Comparison of ENCODE assay signal across 18 cellular contexts in the genomic region with DNA sequence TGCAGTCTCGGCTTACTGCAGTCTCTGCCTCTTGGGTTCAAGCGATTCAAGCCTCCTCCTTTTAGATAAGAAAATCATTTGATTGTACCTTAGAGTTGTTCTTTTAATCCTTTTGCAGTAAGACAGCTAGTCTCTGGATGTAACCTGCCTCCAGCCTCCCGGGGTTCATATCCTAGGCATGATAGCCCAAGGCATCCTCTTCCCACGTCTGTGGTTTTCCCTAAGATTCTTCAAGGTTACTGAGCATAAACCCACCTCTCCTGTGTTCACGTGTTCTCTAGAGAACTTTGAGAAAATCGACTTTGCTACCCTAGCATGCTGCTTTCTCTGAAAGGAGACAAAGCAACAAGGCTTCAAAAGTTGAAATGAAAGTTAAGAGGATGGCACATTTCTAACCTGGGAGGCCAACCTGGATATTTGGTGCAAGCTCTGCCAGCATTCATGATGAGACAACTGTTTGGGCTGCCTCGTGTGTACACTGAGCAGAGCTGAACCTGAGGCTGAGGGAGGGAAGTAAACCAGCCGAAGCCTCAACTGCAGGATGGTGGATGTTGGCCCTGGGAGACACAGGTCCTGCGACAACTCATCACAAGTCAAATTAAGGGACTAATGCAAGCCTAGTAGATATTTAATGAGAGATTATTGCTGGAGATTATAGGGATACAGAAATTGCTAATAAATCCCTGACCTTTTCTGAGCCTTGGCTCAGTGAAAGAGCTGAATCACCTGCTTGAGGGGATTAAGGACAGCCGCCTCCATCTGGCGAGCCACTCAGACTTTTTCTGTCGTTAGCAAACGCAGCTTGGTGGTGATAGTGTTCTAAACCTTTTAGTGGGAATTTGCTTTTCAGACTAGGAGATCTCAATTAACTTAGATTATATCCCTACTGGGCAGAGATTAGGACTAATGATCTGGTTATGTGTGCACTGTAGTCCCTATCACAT.
DNase-seq lines count a peak whose midpoint lies in the region; ATAC-seq and TF ChIP-seq lines count a peak whose summit lies in the region.
"Had no signal": no experiment of that assay in that cellular context is flagged by ENCODE, and none has a peak within 500 bp of the region (broad histone marks: within the 10 kb centered on the region; RNA-seq: fewer than 3 reads in every experiment).

No MANE protein-coding gene starts in this region.

- no peak for TF ChIP-seq CTCF in gastrocnemius medialis (IDR thresholded peaks at IDR 0.05 in 4 of 5, conservative IDR thresholded peaks at IDR 0.05 in 1 of 5)

- no peaks in the 10 kb centered on the region for H3K27me3 ChIP-seq in gastrocnemius medialis
- H3K27me3 ChIP-seq: tibial nerve had no signal

- no peak for TF ChIP-seq POLR2A in gastrocnemius medialis (IDR thresholded peaks at IDR 0.05)

- peak overlapping the region; percentile 39 to 63 (median 55) for H3K27ac ChIP-seq in gastrocnemius medialis
- H3K27ac ChIP-seq: coronary artery, tibial nerve had no signal

- H3K9me3 ChIP-seq in gastrocnemius medialis: no peaks in the 10 kb centered on the region
- H3K9me3 ChIP-seq: tibial nerve had no signal

- in situ Hi-C loops in gastrocnemius medialis (cut with MboI; ENCODE audit: low sequenced_read_pairs in 4 of 4): loop anchor here in 2 of 4 donors (25.0 kb wide), 1 partner anchor 105 kb away; no protein-coding TSS in a partner anchor

- DNase-seq in NCI-H748 (lab: John Stamatoyannopoulos, UW; ENCODE audit: unreplicated experiment) (peak; percentile 13), NCI-H748 treated with DMSO at 0.1 percent for 48 hours (lab: John Stamatoyannopoulos, UW) (no peak), NCI-H524 (lab: John Stamatoyannopoulos, UW) (peak; percentile 96 to 98), cerebellar cortex (ENCODE audit: low spot score) (peak; percentile 70), gastrocnemius medialis (no peak), COLO668 (lab: John Stamatoyannopoulos, UW; ENCODE audit: unreplicated experiment) (no peak), sciatic nerve (ENCODE audit: low spot score) (no peak), AML-193 (lab: John Stamatoyannopoulos, UW) (no peak)
- DNase-seq: activated naive CD4-positive, alpha-beta T cell treated with anti-CD3 and anti-CD28 coated beads, Interleukin-2, amount 50 U/mL, for 16 hours; foreskin melanocyte; left colon; MV-4-11; NCI-H2081; stimulated activated CD4-positive, alpha-beta T cell treated with anti-CD3 and anti-CD28 coated beads, Interleukin-15, amount 100 ng/mL, for 24 hours; SW 1271 had no signal

- intact Hi-C loops in gastrocnemius medialis (cut with DNase I; ENCODE audit: low total_unique reads) (no loop called here), sciatic nerve (cut with DNase I) (no loop called here)

- ATAC-seq in gastrocnemius medialis: peak; percentile 30 to 66
- no peak for ATAC-seq in sciatic nerve
- ATAC-seq: left colon; stimulated activated memory B cell treated with anti-CD40 and anti-IgM and Interleukin-4, amounts not matched to agents 10 μg/mL and 1 μg/mL and 100 μg/mL, for 72 hours had no signal

- no peaks in the 10 kb centered on the region for H3K36me3 ChIP-seq in gastrocnemius medialis

- peaks cover 32 to 41% of the 10 kb centered on the region in 2 donors for H3K4me1 ChIP-seq in gastrocnemius medialis

- H3K4me3 ChIP-seq in gastrocnemius medialis: no peak overlapping the region
- H3K4me3 ChIP-seq: coronary artery, tibial nerve had no signal

Comparison
In these comparisons a context has a peak if more than half of its experiments do, and no peak if none do; other contexts are left out.
1. DNase-seq: peak in NCI-H748 (single experiment), NCI-H524 (2 of 2) and cerebellar cortex (single experiment); none in NCI-H748 treated with DMSO at 0.1 percent for 48 hours (single experiment), gastrocnemius medialis (0 of 2), COLO668 (single experiment), sciatic nerve (single experiment) and AML-193 (0 of 2).